In the genomic region with DNA sequence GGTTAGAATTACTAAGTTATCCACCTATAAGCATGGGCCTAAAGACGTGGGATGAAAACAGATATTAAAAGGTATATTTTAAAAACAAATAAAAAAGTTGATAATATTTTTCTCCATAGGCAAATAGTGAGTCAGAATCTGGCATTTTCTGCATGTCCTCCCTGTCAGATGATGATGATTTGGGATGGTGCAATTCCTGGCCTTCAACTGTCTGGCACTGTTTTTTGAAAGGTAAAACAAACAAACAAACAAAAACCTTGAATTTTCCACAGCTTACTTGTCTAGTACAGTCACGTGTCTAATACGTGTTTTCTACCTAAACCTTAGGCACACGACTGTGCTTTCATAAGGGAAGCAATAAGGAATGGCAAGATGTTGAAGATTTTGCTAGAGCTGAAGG, we compare ENCODE assay signal across 1 cellular context.
A peak's percentile ranks its signal among the peaks of the same experiment; 100 is the strongest.
TF ChIP-seq lines count a peak whose summit lies in the region.

No MANE protein-coding gene starts in this region.

TF ChIP-seq in IMR-90, 13 proteins besides CTCF, POLR2A, EP300 and RAD21:
- TF ChIP-seq CEBPB (IDR thresholded peaks at IDR 0.05; ENCODE audit: low read depth, low read length) (peak; percentile 60; the same call in 1 of the 2 replicates), NFE2L2 (IDR thresholded peaks at IDR 0.05; ENCODE audit: low read depth, low read length) (no peak), MXI1 (IDR thresholded peaks at IDR 0.05; ENCODE audit: borderline replicate concordance, low read depth, low read length) (no peak)
